In genomic region chr19:15305582-15306334, GRCh38 we compare ENCODE assay signal across 2 cellular contexts.
TF ChIP-seq lines count a peak whose summit lies in the region.

No MANE protein-coding gene starts in this region.

TF ChIP-seq in WTC11, 78 proteins besides CTCF, POLR2A, EP300 and RAD21:
- no peak for TF ChIP-seq ESRRA (CRISPR knock-in tag; IDR thresholded peaks at IDR 0.05; ENCODE audit: borderline replicate concordance)
- TF ChIP-seq CBFB (CRISPR knock-in tag; IDR thresholded peaks at IDR 0.05; ENCODE audit: low read depth), result no peak
- TF ChIP-seq KAT7 (CRISPR knock-in tag; IDR thresholded peaks at IDR 0.05; ENCODE audit: borderline replicate concordance), result no peak
- TF ChIP-seq, protein P1, sequence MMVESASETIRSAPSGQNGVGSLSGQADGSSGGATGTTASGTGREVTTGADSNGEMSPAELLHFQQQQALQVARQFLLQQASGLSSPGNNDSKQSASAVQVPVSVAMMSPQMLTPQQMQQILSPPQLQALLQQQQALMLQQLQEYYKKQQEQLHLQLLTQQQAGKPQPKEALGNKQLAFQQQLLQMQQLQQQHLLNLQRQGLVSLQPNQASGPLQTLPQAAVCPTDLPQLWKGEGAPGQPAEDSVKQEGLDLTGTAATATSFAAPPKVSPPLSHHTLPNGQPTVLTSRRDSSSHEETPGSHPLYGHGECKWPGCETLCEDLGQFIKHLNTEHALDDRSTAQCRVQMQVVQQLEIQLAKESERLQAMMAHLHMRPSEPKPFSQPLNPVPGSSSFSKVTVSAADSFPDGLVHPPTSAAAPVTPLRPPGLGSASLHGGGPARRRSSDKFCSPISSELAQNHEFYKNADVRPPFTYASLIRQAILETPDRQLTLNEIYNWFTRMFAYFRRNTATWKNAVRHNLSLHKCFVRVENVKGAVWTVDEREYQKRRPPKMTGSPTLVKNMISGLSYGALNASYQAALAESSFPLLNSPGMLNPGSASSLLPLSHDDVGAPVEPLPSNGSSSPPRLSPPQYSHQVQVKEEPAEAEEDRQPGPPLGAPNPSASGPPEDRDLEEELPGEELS (CRISPR knock-in tag; IDR thresholded peaks at IDR 0.05), result no peak
- no peak for TF ChIP-seq ZNF396 (CRISPR knock-in tag; IDR thresholded peaks at IDR 0.05; ENCODE audit: borderline replicate concordance)
- TF ChIP-seq NR1H2 (CRISPR knock-in tag; IDR thresholded peaks at IDR 0.05), result no peak
- TF ChIP-seq, protein P2, sequence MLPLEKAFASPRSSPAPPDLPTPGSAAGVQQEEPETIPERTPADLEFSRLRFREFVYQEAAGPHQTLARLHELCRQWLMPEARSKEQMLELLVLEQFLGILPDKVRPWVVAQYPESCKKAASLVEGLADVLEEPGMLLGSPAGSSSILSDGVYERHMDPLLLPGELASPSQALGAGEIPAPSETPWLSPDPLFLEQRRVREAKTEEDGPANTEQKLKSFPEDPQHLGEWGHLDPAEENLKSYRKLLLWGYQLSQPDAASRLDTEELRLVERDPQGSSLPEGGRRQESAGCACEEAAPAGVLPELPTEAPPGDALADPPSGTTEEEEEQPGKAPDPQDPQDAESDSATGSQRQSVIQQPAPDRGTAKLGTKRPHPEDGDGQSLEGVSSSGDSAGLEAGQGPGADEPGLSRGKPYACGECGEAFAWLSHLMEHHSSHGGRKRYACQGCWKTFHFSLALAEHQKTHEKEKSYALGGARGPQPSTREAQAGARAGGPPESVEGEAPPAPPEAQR (CRISPR knock-in tag; IDR thresholded peaks at IDR 0.05), result no peak
- TF ChIP-seq, protein P3, sequence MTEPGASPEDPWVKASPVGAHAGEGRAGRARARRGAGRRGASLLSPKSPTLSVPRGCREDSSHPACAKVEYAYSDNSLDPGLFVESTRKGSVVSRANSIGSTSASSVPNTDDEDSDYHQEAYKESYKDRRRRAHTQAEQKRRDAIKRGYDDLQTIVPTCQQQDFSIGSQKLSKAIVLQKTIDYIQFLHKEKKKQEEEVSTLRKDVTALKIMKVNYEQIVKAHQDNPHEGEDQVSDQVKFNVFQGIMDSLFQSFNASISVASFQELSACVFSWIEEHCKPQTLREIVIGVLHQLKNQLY (CRISPR knock-in tag; IDR thresholded peaks at IDR 0.05), result no peak
- no peak for TF ChIP-seq SMAD3 (CRISPR knock-in tag; IDR thresholded peaks at IDR 0.05; ENCODE audit: borderline replicate concordance)
- TF ChIP-seq, protein P4, sequence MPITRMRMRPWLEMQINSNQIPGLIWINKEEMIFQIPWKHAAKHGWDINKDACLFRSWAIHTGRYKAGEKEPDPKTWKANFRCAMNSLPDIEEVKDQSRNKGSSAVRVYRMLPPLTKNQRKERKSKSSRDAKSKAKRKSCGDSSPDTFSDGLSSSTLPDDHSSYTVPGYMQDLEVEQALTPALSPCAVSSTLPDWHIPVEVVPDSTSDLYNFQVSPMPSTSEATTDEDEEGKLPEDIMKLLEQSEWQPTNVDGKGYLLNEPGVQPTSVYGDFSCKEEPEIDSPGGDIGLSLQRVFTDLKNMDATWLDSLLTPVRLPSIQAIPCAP (CRISPR knock-in tag; IDR thresholded peaks at IDR 0.05), result no peak
- TF ChIP-seq, protein P5, sequence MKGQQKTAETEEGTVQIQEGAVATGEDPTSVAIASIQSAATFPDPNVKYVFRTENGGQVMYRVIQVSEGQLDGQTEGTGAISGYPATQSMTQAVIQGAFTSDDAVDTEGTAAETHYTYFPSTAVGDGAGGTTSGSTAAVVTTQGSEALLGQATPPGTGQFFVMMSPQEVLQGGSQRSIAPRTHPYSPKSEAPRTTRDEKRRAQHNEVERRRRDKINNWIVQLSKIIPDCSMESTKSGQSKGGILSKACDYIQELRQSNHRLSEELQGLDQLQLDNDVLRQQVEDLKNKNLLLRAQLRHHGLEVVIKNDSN (CRISPR knock-in tag; IDR thresholded peaks at IDR 0.05), result no peak
- TF ChIP-seq TP53 (CRISPR knock-in tag; IDR thresholded peaks at IDR 0.05), result no peak
- no peak for TF ChIP-seq IRF2 (CRISPR knock-in tag; IDR thresholded peaks at IDR 0.05; ENCODE audit: borderline replicate concordance, low read depth)
- no peak for TF ChIP-seq FOXJ3 (CRISPR knock-in tag; IDR thresholded peaks at IDR 0.05; ENCODE audit: borderline replicate concordance)
- no peak for TF ChIP-seq GTF2I (CRISPR knock-in tag; conservative IDR thresholded peaks at IDR 0.05)
- no peak for TF ChIP-seq SOX15 (CRISPR knock-in tag; IDR thresholded peaks at IDR 0.05)
- no peak for TF ChIP-seq ZNF671 (CRISPR knock-in tag; IDR thresholded peaks at IDR 0.05)
- TF ChIP-seq ZNF416 (CRISPR knock-in tag; IDR thresholded peaks at IDR 0.05), result no peak
- TF ChIP-seq FOXK1 (CRISPR knock-in tag; IDR thresholded peaks at IDR 0.05), result no peak

TF ChIP-seq in HepG2, 621 proteins besides CTCF, POLR2A, EP300 and RAD21:
- TF ChIP-seq MAFF (IDR thresholded peaks at IDR 0.05; ENCODE audit: low read depth, low read length) (0 out of 2 replicates have a peak, but pooled peaks have one; percentile 17), BCL6 (CRISPR knock-in tag; IDR thresholded peaks at IDR 0.05) (peak; percentile 45), ZNF770 (CRISPR knock-in tag; IDR thresholded peaks at IDR 0.05) (peak; percentile 61; the same call in 1 of the 2 replicates), ONECUT2 (CRISPR knock-in tag; IDR thresholded peaks at IDR 0.05) (peak; percentile 55; the same call in 1 of the 2 replicates), MAFK (conservative IDR thresholded peaks at IDR 0.05 in 1 of 2, IDR thresholded peaks at IDR 0.05 in 1 of 2; ENCODE audit: low read length in 2 of 2) (peak; percentile 46 to 47; a peak in 2 of 4 replicates), BRCA1 (CRISPR knock-in tag; IDR thresholded peaks at IDR 0.05) (no peak)
- TF ChIP-seq, protein P6, sequence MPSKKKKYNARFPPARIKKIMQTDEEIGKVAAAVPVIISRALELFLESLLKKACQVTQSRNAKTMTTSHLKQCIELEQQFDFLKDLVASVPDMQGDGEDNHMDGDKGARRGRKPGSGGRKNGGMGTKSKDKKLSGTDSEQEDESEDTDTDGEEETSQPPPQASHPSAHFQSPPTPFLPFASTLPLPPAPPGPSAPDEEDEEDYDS (CRISPR knock-in tag; IDR thresholded peaks at IDR 0.05), result no peak
